9 cellular contexts compared by ENCODE assay signal in genomic region chr10:71975891-71976725, GRCh38.
DNase-seq lines count a peak whose midpoint lies in the region; ATAC-seq, FAIRE-seq and TF ChIP-seq lines count a peak whose summit lies in the region.
"Had no signal": no experiment of that assay in that cellular context is flagged by ENCODE, and none has a peak within 500 bp of the region (broad histone marks: within the 10 kb centered on the region; RNA-seq: fewer than 3 reads in every experiment).

No MANE protein-coding gene starts in this region.

- H3K4me3 ChIP-seq in astrocyte of the spinal cord (ENCODE audit: low read depth, low read length) (no peak overlapping the region), skin epidermis (no peak overlapping the region)

- no peak for TF ChIP-seq CTCF in astrocyte of the spinal cord (IDR thresholded peaks at IDR 0.05; ENCODE audit: low read depth, low read length)

- peak; percentile 86 for DNase-seq in H54 (ENCODE audit: insufficient read length, low spot score)
- peak; percentile 79 for DNase-seq in astrocyte of the spinal cord (ENCODE audit: low read depth, low spot score)
- DNase-seq in iris pigment epithelial cell (ENCODE audit: low read depth) = peak; percentile 65
- no peak for DNase-seq in NCI-H187 (lab: John Stamatoyannopoulos, UW)
- no peak for DNase-seq in stimulated activated CD4-positive, alpha-beta T cell treated with anti-CD3 and anti-CD28 coated beads, Interleukin-4, amount 100 ng/mL, for 4 hours
- DNase-seq: effector memory CD8-positive, alpha-beta T cell had no signal

- in situ Hi-C loops in astrocyte of the spinal cord (cut with HindIII; ENCODE audit: low sequenced_read_pairs) = no loop called here

- H3K27ac ChIP-seq in skin epidermis = peak overlapping the region in 20 of 21 experiments; percentile 6 to 76 (median 67)

- ATAC-seq in HG03565 (IDR thresholded peaks at IDR 0.05; ENCODE audit: unreplicated experiment) = no peak
- no peak for ATAC-seq in HG03378 (IDR thresholded peaks at IDR 0.05; ENCODE audit: unreplicated experiment)
- ATAC-seq: effector memory CD8-positive, alpha-beta T cell had no signal

- 0 out of 2 replicates have a peak, but pooled peaks have one; percentile 19 for TF ChIP-seq POLR2A in H54 (IDR thresholded peaks at IDR 0.05; ENCODE audit: low read depth, low read length)

- peak; percentile 77 for FAIRE-seq in H54 (lab: Jason Lieb, UNC)

Comparison
In these comparisons a context has a peak if more than half of its experiments do, and no peak if none do; other contexts are left out.
1. DNase-seq: peak in H54 (single experiment), astrocyte of the spinal cord (single experiment) and iris pigment epithelial cell (single experiment); none in NCI-H187 (0 of 2) and stimulated activated CD4-positive, alpha-beta T cell treated with anti-CD3 and anti-CD28 coated beads, Interleukin-4, amount 100 ng/mL, for 4 hours (0 of 2).